ENCODE assay signal across 26 cellular contexts in genomic region chr2:119279666-119280065, GRCh38. TPM values are rescaled to one million over a fixed set of nuclear protein-coding genes. Genes with fewer than 3 reads are reported as not detected.
"Had no signal": no experiment of that assay in that cellular context is flagged by ENCODE, and none has a peak within 500 bp of the region (broad histone marks: within the 10 kb centered on the region; RNA-seq: fewer than 3 reads in every experiment).

No MANE protein-coding gene starts in this region.

- H3K27ac Mint-ChIP-seq: naive thymus-derived CD4-positive, alpha-beta T cell; nephron; neural progenitor cell; type B pancreatic cell had no signal

- H3K36me3 ChIP-seq: gastrocnemius medialis, neural progenitor cell, prostate gland, tibial artery had no signal

- H3K4me1 Mint-ChIP-seq: nephron had no signal

- H3K36me3 Mint-ChIP-seq: neural progenitor cell, type B pancreatic cell had no signal

- H3K27me3 Mint-ChIP-seq: effector memory CD8-positive, alpha-beta T cell; naive thymus-derived CD4-positive, alpha-beta T cell had no signal

- H3K4me2 ChIP-seq: neural progenitor cell, smooth muscle cell had no signal

- DNase-seq: cerebellar nuclear complex; cortex of kidney; effector memory CD8-positive, alpha-beta T cell; foreskin fibroblast; gastrocnemius medialis; head of caudate nucleus; kidney; mammary epithelial cell; mesendoderm; midbrain; naive thymus-derived CD4-positive, alpha-beta T cell; right cardiac atrium; stimulated activated CD4-positive, alpha-beta T cell treated with anti-CD3 and anti-CD28 coated beads, Interleukin-12 subunit alpha, Interleukin-12 subunit beta, amount 100 ng/mL, for 4 hours; stimulated activated CD4-positive, alpha-beta T cell treated with anti-CD3 and anti-CD28 coated beads, Interleukin-1b, Interleukin-23, amount 100 ng/mL, for 48 hours; stimulated activated CD4-positive, alpha-beta T cell treated with anti-CD3 and anti-CD28 coated beads, Interleukin-4, amount 100 ng/mL, for 1 hour; stimulated activated CD8-positive, alpha-beta memory T cell treated with anti-CD3 and anti-CD28 coated beads, Interleukin-4, amount 100 ng/mL, for 48 hours; stimulated activated naive CD4-positive, alpha-beta T cell treated with Interleukin-2 at 50 U/mL for 16 hours; substantia nigra; testis; tibial artery had no signal

- H3K9me3 ChIP-seq: gastrocnemius medialis, prostate gland, testis, tibial artery had no signal

- H3K27me3 ChIP-seq: gastrocnemius medialis, neural progenitor cell, testis, tibial artery had no signal

- H3K9ac ChIP-seq: neural progenitor cell had no signal

- H3K4me3 Mint-ChIP-seq: effector memory CD8-positive, alpha-beta T cell; naive thymus-derived CD4-positive, alpha-beta T cell; nephron; neural progenitor cell; type B pancreatic cell had no signal

- H3K9me3 Mint-ChIP-seq: effector memory CD8-positive, alpha-beta T cell; naive thymus-derived CD4-positive, alpha-beta T cell; nephron; neural progenitor cell; type B pancreatic cell had no signal

- H3K4me1 ChIP-seq: testis had no signal

- H2AFZ ChIP-seq: neural progenitor cell had no signal

- ATAC-seq: effector memory CD8-positive, alpha-beta T cell; gastrocnemius medialis; left lobe of liver; naive thymus-derived CD4-positive, alpha-beta T cell; right cardiac atrium had no signal

- H3K4me3 ChIP-seq: gastrocnemius medialis, neural progenitor cell, prostate gland, smooth muscle cell, testis, tibial artery had no signal

- H3K27ac ChIP-seq: neural progenitor cell, prostate gland, testis, tibial artery had no signal

RNA-seq across cellular contexts. Expression of gene STEAP3, which starts 56.0 kb away (rescaled TPM):
- polyA plus RNA-seq: naive thymus-derived CD4-positive, alpha-beta T cell had no signal
